ENCODE assay signal across 28 cellular contexts in the genomic region with DNA sequence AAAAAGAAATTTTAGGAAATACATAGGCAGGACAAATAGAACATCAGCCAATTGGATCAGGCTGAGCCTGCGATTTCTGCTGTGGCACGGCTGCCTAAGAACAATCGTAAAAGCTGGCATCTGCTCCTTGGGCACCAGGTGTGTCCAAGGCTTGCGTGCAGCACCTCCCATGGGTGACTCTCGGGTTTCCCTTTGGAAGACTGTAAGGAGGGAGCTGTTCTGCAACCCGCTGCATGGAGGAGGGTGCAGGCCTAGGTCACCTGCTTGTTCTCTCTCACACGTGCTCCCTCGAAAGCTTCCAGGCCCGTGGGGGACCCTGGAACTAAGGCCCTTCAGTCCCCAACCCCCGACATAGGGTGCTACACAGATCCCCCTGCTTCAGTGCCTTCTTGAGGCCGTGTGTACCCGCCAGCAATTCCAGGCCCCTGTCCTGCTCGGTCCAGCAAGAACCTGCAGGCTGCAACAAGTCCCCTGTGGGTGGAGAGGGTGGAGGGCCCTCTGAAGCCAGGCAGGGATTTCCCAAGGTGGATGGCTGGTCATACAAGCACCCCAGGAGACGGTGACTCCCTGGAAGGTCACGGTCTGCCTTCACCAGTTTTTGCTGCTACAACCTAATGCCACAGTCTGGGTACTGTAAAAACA. TPM values are rescaled to one million over a fixed set of nuclear protein-coding genes. Genes with fewer than 3 reads are reported as not detected.
DNase-seq lines count a peak whose midpoint lies in the region; ATAC-seq and TF ChIP-seq lines count a peak whose summit lies in the region.
"Had no signal": no experiment of that assay in that cellular context is flagged by ENCODE, and none has a peak within 500 bp of the region (broad histone marks: within the 10 kb centered on the region; RNA-seq: fewer than 3 reads in every experiment).

No MANE protein-coding gene starts in this region.

- H3K4me3 ChIP-seq in right cardiac atrium (ENCODE audit: low read length) (no peak overlapping the region), lower lobe of right lung (no peak overlapping the region)
- H3K4me3 ChIP-seq: gastroesophageal sphincter had no signal

- intact Hi-C loops in Right ventricle myocardium inferior (cut with DNase I) (no loop called here), right cardiac atrium (cut with DNase I) (no loop called here), lower lobe of right lung (cut with DNase I) (no loop called here)

- H3K4me3 Mint-ChIP-seq in HFFc6 = no peak overlapping the region
- H3K4me3 Mint-ChIP-seq: activated CD4-positive, alpha-beta T cell treated with anti-CD3 and anti-CD28 coated beads, Interleukin-2, amount 10 ng/mL, durations not matched to agents 24 days and 14 days; activated T-cell treated with anti-CD3 and anti-CD28 coated beads, Interleukin-2, amount 50 U/mL, for 4 hours; memory B cell; stimulated activated naive CD8-positive, alpha-beta T cell treated with anti-CD3 and anti-CD28 coated beads, Interleukin-15, amount 100 ng/mL, for 72 hours had no signal

- H3K9me3 ChIP-seq in right cardiac atrium (ENCODE audit: control insufficient read depth, low read length) = no peaks in the 10 kb centered on the region
- H3K9me3 ChIP-seq in lower lobe of right lung = no peaks in the 10 kb centered on the region
- H3K9me3 ChIP-seq: BE2C, gastroesophageal sphincter had no signal

- 90% methylated on average over 15 of the region's 15 CpGs for WGBS in right cardiac atrium

- peaks cover 9% of the 10 kb centered on the region for H3K9me3 Mint-ChIP-seq in HFFc6
- H3K9me3 Mint-ChIP-seq: activated CD4-positive, alpha-beta T cell treated with anti-CD3 and anti-CD28 coated beads, Interleukin-2, amount 10 ng/mL, durations not matched to agents 24 days and 14 days; activated T-cell treated with anti-CD3 and anti-CD28 coated beads, Interleukin-2, amount 50 U/mL, for 4 hours; memory B cell had no signal

- H3K36me3 Mint-ChIP-seq in HFFc6 (ENCODE audit: low read depth) = peaks cover 6% of the 10 kb centered on the region; the same call in 1 of the 2 replicates
- H3K36me3 Mint-ChIP-seq: memory B cell had no signal

- ATAC-seq in Right ventricle myocardium inferior (no peak), right cardiac atrium (no peak), lower lobe of right lung (no peak), GM21619 (IDR thresholded peaks at IDR 0.05; ENCODE audit: unreplicated experiment) (no peak)
- ATAC-seq: activated T-cell treated with anti-CD3 and anti-CD28 coated beads, Interleukin-2, amount 50 U/mL, for 4 hours; gastroesophageal sphincter; left cardiac atrium; stimulated activated naive CD8-positive, alpha-beta T cell treated with anti-CD3 and anti-CD28 coated beads, Interleukin-15, amount 100 ng/mL, for 72 hours had no signal

- no peaks in the 10 kb centered on the region for H3K36me3 ChIP-seq in lower lobe of right lung
- H3K36me3 ChIP-seq: BE2C, gastroesophageal sphincter had no signal

- no peaks in the 10 kb centered on the region for H3K4me1 Mint-ChIP-seq in HFFc6 (ENCODE audit: low read depth)
- H3K4me1 Mint-ChIP-seq: memory B cell; stimulated activated naive CD8-positive, alpha-beta T cell treated with anti-CD3 and anti-CD28 coated beads, Interleukin-15, amount 100 ng/mL, for 72 hours had no signal

- no peaks in the 10 kb centered on the region for H3K27me3 ChIP-seq in right cardiac atrium (ENCODE audit: control insufficient read depth, insufficient read depth)
- H3K27me3 ChIP-seq in lower lobe of right lung (ENCODE audit: low read depth) = no peaks in the 10 kb centered on the region
- H3K27me3 ChIP-seq: BE2C, gastroesophageal sphincter had no signal

- peaks cover 31% of the 10 kb centered on the region for H3K27me3 Mint-ChIP-seq in HFFc6 (ENCODE audit: insufficient read depth)
- H3K27me3 Mint-ChIP-seq: stimulated activated naive CD8-positive, alpha-beta T cell treated with anti-CD3 and anti-CD28 coated beads, Interleukin-15, amount 100 ng/mL, for 72 hours had no signal

- no peaks in the 10 kb centered on the region for H3K4me1 ChIP-seq in right cardiac atrium (ENCODE audit: control insufficient read depth, insufficient read depth, low read length)
- peaks cover 13% of the 10 kb centered on the region for H3K4me1 ChIP-seq in lower lobe of right lung
- H3K4me1 ChIP-seq: BE2C had no signal

- no peak overlapping the region for H3K27ac Mint-ChIP-seq in HFFc6
- H3K27ac Mint-ChIP-seq: activated CD4-positive, alpha-beta T cell treated with anti-CD3 and anti-CD28 coated beads, Interleukin-2, amount 10 ng/mL, durations not matched to agents 24 days and 14 days; memory B cell; stimulated activated naive CD8-positive, alpha-beta T cell treated with anti-CD3 and anti-CD28 coated beads, Interleukin-15, amount 100 ng/mL, for 72 hours had no signal

- peak; percentile 21 for DNase-seq in Right ventricle myocardium inferior (ENCODE audit: missing footprints)
- DNase-seq in right cardiac atrium = no peak
- peak; percentile 80 for DNase-seq in NCI-H2196 treated with DMSO at 0.1 percent for 48 hours (lab: John Stamatoyannopoulos, UW; ENCODE audit: unreplicated experiment)
- peak; percentile 30 for DNase-seq in lower lobe of right lung
- DNase-seq in stimulated activated CD4-positive, alpha-beta T cell treated with anti-CD3 and anti-CD28 coated beads, Interleukin-1b, Interleukin-23, amount 100 ng/mL, for 48 hours = no peak
- no peak for DNase-seq in HFFc6
- DNase-seq: ACHN; activated CD4-positive, alpha-beta T cell treated with anti-CD3 and anti-CD28 coated beads, Interleukin-2, amount 10 ng/mL, durations not matched to agents 24 days and 14 days; activated gamma-delta T cell treated with Interleukin-2 at 50 U/mL for 16 hours; activated T-cell treated with anti-CD3 and anti-CD28 coated beads, Interleukin-2, amount 50 U/mL, for 4 hours; BE2C; caudate nucleus; DND-41; hippocampal formation; Kasumi-1; left cardiac atrium; MV-4-11; NCI-H187; nucleus accumbens; stimulated activated CD8-positive, alpha-beta memory T cell treated with anti-CD3 and anti-CD28 coated beads, Interleukin-4, amount 100 ng/mL, for 48 hours; stimulated activated naive CD8-positive, alpha-beta T cell treated with anti-CD3 and anti-CD28 coated beads, Interleukin-15, amount 100 ng/mL, for 72 hours; SW 1271 had no signal

- TF ChIP-seq CTCF in lower lobe of right lung (IDR thresholded peaks at IDR 0.05) = no peak
- no peak for TF ChIP-seq CTCF in HFFc6 (IDR thresholded peaks at IDR 0.05)

- H3K27ac ChIP-seq in right cardiac atrium (ENCODE audit: low read length) = no peak overlapping the region
- H3K27ac ChIP-seq in lower lobe of right lung = no peak overlapping the region
- H3K27ac ChIP-seq: gastroesophageal sphincter, HL-60 had no signal

RNA-seq across cellular contexts. Expression of gene GP9, which starts 3.4 kb away (rescaled TPM):
- total RNA-seq in Right ventricle myocardium inferior (not detected), right cardiac atrium (not detected), lower lobe of right lung (2.6 TPM)
- polyA plus RNA-seq in right cardiac atrium = not detected
- not detected for total RNA-seq in HFFc6 (2021; fragmentation: NEBNext Ultra II Directional; extraction: Animal tissue kit (Norgen Biotek cat#: 25700))
- total RNA-seq: activated CD4-positive, alpha-beta T cell treated with anti-CD3 and anti-CD28 coated beads, Interleukin-2, amount 10 ng/mL, durations not matched to agents 24 days and 14 days; activated T-cell treated with anti-CD3 and anti-CD28 coated beads, Interleukin-2, amount 50 U/mL, for 4 hours; astrocyte; gastroesophageal sphincter; pulmonary artery endothelial cell had no signal

RNA-seq across cellular contexts. Expression of gene RAB43, which starts 57.6 kb away (rescaled TPM):
- 3.4 TPM for total RNA-seq in Right ventricle myocardium inferior
- total RNA-seq in right cardiac atrium = 1 to 10 TPM; 6.2 to 8.7 (median 7.4) TPM
- polyA plus RNA-seq in right cardiac atrium = 4.7 TPM
- 29.9 TPM for total RNA-seq in lower lobe of right lung
- total RNA-seq in HFFc6 (2021; fragmentation: NEBNext Ultra II Directional; extraction: Animal tissue kit (Norgen Biotek cat#: 25700)) = 10 to 100 TPM; 17.1 to 28.0 (median 22.0) TPM

Comparison
In these comparisons a context has a peak if more than half of its experiments do, and no peak if none do; other contexts are left out.
1. DNase-seq: peak in Right ventricle myocardium inferior (single experiment), NCI-H2196 treated with DMSO at 0.1 percent for 48 hours (single experiment) and lower lobe of right lung (single experiment); none in right cardiac atrium (0 of 3), stimulated activated CD4-positive, alpha-beta T cell treated with anti-CD3 and anti-CD28 coated beads, Interleukin-1b, Interleukin-23, amount 100 ng/mL, for 48 hours (single experiment) and HFFc6 (single experiment).